In the genomic region with DNA sequence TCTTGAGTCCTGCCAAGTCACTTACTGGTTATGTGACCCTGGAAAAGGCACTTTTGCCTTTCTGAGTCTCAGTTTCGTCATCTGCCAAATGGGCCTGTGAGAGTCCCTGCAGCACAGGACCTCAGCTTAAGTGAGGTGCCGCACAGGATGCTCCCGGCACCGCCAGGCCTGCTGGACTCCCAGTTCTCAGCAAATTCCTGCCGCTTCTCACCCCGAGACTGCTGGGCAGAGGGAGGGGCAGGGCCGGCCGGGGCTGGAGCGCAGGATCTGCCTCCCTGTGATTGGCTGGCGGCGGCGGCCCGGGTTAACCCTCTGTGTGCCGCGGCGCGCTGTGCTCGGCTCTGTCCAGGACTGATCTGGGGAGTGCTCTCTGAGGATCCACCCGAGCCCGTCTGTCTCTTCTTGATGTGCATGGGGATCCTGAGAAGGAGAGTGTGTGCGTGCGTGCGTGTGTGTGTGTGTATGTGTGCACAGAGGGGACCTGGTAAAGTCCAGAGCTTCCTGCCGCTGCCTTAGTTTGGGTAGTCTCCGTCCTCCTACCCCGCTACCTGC, we compare ENCODE assay signal across 1 cellular context.
TF ChIP-seq lines count a peak whose summit lies in the region.

No MANE protein-coding gene starts in this region.

TF ChIP-seq in HepG2, 621 proteins besides CTCF, POLR2A, EP300 and RAD21 (continues in another document):
- TF ChIP-seq, protein P1, sequence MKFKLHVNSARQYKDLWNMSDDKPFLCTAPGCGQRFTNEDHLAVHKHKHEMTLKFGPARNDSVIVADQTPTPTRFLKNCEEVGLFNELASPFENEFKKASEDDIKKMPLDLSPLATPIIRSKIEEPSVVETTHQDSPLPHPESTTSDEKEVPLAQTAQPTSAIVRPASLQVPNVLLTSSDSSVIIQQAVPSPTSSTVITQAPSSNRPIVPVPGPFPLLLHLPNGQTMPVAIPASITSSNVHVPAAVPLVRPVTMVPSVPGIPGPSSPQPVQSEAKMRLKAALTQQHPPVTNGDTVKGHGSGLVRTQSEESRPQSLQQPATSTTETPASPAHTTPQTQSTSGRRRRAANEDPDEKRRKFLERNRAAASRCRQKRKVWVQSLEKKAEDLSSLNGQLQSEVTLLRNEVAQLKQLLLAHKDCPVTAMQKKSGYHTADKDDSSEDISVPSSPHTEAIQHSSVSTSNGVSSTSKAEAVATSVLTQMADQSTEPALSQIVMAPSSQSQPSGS (CRISPR knock-in tag; IDR thresholded peaks at IDR 0.05), result 0 out of 2 replicates have a peak, but pooled peaks have one; percentile 9
- no peak for TF ChIP-seq TCF7 (IDR thresholded peaks at IDR 0.05; ENCODE audit: low read depth)
- TF ChIP-seq, protein P2, sequence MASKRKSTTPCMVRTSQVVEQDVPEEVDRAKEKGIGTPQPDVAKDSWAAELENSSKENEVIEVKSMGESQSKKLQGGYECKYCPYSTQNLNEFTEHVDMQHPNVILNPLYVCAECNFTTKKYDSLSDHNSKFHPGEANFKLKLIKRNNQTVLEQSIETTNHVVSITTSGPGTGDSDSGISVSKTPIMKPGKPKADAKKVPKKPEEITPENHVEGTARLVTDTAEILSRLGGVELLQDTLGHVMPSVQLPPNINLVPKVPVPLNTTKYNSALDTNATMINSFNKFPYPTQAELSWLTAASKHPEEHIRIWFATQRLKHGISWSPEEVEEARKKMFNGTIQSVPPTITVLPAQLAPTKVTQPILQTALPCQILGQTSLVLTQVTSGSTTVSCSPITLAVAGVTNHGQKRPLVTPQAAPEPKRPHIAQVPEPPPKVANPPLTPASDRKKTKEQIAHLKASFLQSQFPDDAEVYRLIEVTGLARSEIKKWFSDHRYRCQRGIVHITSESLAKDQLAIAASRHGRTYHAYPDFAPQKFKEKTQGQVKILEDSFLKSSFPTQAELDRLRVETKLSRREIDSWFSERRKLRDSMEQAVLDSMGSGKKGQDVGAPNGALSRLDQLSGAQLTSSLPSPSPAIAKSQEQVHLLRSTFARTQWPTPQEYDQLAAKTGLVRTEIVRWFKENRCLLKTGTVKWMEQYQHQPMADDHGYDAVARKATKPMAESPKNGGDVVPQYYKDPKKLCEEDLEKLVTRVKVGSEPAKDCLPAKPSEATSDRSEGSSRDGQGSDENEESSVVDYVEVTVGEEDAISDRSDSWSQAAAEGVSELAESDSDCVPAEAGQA (IDR thresholded peaks at IDR 0.05; ENCODE audit: low read depth), result no peak
- TF ChIP-seq, protein P2 (CRISPR knock-in tag; IDR thresholded peaks at IDR 0.05; ENCODE audit: borderline replicate concordance), result no peak
- TF ChIP-seq, protein P3, sequence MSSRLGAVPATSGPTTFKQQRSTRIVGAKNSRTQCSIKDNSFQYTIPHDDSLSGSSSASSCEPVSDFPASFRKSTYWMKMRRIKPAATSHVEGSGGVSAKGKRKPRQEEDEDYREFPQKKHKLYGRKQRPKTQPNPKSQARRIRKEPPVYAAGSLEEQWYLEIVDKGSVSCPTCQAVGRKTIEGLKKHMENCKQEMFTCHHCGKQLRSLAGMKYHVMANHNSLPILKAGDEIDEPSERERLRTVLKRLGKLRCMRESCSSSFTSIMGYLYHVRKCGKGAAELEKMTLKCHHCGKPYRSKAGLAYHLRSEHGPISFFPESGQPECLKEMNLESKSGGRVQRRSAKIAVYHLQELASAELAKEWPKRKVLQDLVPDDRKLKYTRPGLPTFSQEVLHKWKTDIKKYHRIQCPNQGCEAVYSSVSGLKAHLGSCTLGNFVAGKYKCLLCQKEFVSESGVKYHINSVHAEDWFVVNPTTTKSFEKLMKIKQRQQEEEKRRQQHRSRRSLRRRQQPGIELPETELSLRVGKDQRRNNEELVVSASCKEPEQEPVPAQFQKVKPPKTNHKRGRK (CRISPR knock-in tag; IDR thresholded peaks at IDR 0.05), result no peak
- no peak for TF ChIP-seq SRSF9 (IDR thresholded peaks at IDR 0.05; ENCODE audit: borderline replicate concordance, insufficient read depth, low read depth, low read length, poor library complexity, severe bottlenecking)
- no peak for TF ChIP-seq ZNF549 (CRISPR knock-in tag; IDR thresholded peaks at IDR 0.05)
- TF ChIP-seq YEATS2 (CRISPR knock-in tag; IDR thresholded peaks at IDR 0.05; ENCODE audit: borderline replicate concordance), result peak; percentile 51; the same call in 1 of the 2 replicates
- peak; percentile 79 for TF ChIP-seq ZNF263 (CRISPR knock-in tag; IDR thresholded peaks at IDR 0.05)
- peak; percentile 25; the same call in 1 of the 2 replicates for TF ChIP-seq ZNF768 (CRISPR knock-in tag; IDR thresholded peaks at IDR 0.05)
- TF ChIP-seq CAMTA2 (CRISPR knock-in tag; IDR thresholded peaks at IDR 0.05; ENCODE audit: borderline replicate concordance), result no peak
- peak; percentile 78; the same call in 1 of the 2 replicates for TF ChIP-seq ZNF24 (IDR thresholded peaks at IDR 0.05)
- no peak for TF ChIP-seq ZNF713 (CRISPR knock-in tag; IDR thresholded peaks at IDR 0.05)
- no peak for TF ChIP-seq ZBTB21 (CRISPR knock-in tag; IDR thresholded peaks at IDR 0.05)
- TF ChIP-seq ZNF335 (CRISPR knock-in tag; IDR thresholded peaks at IDR 0.05), result 0 out of 2 replicates have a peak, but pooled peaks have one; percentile 11
- TF ChIP-seq, protein P4, sequence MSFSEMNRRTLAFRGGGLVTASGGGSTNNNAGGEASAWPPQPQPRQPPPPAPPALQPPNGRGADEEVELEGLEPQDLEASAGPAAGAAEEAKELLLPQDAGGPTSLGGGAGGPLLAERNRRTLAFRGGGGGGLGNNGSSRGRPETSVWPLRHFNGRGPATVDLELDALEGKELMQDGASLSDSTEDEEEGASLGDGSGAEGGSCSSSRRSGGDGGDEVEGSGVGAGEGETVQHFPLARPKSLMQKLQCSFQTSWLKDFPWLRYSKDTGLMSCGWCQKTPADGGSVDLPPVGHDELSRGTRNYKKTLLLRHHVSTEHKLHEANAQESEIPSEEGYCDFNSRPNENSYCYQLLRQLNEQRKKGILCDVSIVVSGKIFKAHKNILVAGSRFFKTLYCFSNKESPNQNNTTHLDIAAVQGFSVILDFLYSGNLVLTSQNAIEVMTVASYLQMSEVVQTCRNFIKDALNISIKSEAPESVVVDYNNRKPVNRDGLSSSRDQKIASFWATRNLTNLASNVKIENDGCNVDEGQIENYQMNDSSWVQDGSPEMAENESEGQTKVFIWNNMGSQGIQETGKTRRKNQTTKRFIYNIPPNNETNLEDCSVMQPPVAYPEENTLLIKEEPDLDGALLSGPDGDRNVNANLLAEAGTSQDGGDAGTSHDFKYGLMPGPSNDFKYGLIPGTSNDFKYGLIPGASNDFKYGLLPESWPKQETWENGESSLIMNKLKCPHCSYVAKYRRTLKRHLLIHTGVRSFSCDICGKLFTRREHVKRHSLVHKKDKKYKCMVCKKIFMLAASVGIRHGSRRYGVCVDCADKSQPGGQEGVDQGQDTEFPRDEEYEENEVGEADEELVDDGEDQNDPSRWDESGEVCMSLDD (CRISPR knock-in tag; IDR thresholded peaks at IDR 0.05; ENCODE audit: borderline replicate concordance), result no peak
- TF ChIP-seq, protein P5, sequence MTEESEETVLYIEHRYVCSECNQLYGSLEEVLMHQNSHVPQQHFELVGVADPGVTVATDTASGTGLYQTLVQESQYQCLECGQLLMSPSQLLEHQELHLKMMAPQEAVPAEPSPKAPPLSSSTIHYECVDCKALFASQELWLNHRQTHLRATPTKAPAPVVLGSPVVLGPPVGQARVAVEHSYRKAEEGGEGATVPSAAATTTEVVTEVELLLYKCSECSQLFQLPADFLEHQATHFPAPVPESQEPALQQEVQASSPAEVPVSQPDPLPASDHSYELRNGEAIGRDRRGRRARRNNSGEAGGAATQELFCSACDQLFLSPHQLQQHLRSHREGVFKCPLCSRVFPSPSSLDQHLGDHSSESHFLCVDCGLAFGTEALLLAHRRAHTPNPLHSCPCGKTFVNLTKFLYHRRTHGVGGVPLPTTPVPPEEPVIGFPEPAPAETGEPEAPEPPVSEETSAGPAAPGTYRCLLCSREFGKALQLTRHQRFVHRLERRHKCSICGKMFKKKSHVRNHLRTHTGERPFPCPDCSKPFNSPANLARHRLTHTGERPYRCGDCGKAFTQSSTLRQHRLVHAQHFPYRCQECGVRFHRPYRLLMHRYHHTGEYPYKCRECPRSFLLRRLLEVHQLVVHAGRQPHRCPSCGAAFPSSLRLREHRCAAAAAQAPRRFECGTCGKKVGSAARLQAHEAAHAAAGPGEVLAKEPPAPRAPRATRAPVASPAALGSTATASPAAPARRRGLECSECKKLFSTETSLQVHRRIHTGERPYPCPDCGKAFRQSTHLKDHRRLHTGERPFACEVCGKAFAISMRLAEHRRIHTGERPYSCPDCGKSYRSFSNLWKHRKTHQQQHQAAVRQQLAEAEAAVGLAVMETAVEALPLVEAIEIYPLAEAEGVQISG (CRISPR knock-in tag; IDR thresholded peaks at IDR 0.05), result no peak
- no peak for TF ChIP-seq ZSCAN20 (CRISPR knock-in tag; IDR thresholded peaks at IDR 0.05; ENCODE audit: borderline replicate concordance)
- TF ChIP-seq NFYB (CRISPR knock-in tag; IDR thresholded peaks at IDR 0.05), result peak; percentile 56
- no peak for TF ChIP-seq ZNF33B (CRISPR knock-in tag; IDR thresholded peaks at IDR 0.05)
- peak; percentile 86 for TF ChIP-seq ZNF543 (CRISPR knock-in tag; IDR thresholded peaks at IDR 0.05)
- no peak for TF ChIP-seq FOXO1 (CRISPR knock-in tag; IDR thresholded peaks at IDR 0.05)
- TF ChIP-seq, protein P6, sequence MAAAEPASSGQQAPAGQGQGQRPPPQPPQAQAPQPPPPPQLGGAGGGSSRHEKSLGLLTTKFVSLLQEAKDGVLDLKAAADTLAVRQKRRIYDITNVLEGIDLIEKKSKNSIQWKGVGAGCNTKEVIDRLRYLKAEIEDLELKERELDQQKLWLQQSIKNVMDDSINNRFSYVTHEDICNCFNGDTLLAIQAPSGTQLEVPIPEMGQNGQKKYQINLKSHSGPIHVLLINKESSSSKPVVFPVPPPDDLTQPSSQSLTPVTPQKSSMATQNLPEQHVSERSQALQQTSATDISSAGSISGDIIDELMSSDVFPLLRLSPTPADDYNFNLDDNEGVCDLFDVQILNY (CRISPR knock-in tag; conservative IDR thresholded peaks at IDR 0.05), result no peak
- TF ChIP-seq, protein P7, sequence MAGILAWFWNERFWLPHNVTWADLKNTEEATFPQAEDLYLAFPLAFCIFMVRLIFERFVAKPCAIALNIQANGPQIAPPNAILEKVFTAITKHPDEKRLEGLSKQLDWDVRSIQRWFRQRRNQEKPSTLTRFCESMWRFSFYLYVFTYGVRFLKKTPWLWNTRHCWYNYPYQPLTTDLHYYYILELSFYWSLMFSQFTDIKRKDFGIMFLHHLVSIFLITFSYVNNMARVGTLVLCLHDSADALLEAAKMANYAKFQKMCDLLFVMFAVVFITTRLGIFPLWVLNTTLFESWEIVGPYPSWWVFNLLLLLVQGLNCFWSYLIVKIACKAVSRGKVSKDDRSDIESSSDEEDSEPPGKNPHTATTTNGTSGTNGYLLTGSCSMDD (CRISPR knock-in tag; IDR thresholded peaks at IDR 0.05), result no peak
- no peak for TF ChIP-seq ZNF326 (CRISPR knock-in tag; IDR thresholded peaks at IDR 0.05; ENCODE audit: borderline replicate concordance)
- TF ChIP-seq, protein P8, sequence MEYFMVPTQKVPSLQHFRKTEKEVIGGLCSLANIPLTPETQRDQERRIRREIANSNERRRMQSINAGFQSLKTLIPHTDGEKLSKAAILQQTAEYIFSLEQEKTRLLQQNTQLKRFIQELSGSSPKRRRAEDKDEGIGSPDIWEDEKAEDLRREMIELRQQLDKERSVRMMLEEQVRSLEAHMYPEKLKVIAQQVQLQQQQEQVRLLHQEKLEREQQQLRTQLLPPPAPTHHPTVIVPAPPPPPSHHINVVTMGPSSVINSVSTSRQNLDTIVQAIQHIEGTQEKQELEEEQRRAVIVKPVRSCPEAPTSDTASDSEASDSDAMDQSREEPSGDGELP (IDR thresholded peaks at IDR 0.05; ENCODE audit: borderline replicate concordance, low read depth), result 0 out of 2 replicates have a peak, but pooled peaks have one; percentile 9
- TF ChIP-seq ZNF629 (CRISPR knock-in tag; conservative IDR thresholded peaks at IDR 0.05), result peak; percentile 98
- TF ChIP-seq ZNF510 (CRISPR knock-in tag; IDR thresholded peaks at IDR 0.05; ENCODE audit: low read depth), result no peak
- no peak for TF ChIP-seq HMG20A (CRISPR knock-in tag; IDR thresholded peaks at IDR 0.05; ENCODE audit: borderline replicate concordance)
- peak; percentile 47; the same call in 1 of the 2 replicates for TF ChIP-seq ZMYM2 (CRISPR knock-in tag; IDR thresholded peaks at IDR 0.05)
- TF ChIP-seq KLF11 (CRISPR knock-in tag; IDR thresholded peaks at IDR 0.05), result no peak
- TF ChIP-seq, protein P9, sequence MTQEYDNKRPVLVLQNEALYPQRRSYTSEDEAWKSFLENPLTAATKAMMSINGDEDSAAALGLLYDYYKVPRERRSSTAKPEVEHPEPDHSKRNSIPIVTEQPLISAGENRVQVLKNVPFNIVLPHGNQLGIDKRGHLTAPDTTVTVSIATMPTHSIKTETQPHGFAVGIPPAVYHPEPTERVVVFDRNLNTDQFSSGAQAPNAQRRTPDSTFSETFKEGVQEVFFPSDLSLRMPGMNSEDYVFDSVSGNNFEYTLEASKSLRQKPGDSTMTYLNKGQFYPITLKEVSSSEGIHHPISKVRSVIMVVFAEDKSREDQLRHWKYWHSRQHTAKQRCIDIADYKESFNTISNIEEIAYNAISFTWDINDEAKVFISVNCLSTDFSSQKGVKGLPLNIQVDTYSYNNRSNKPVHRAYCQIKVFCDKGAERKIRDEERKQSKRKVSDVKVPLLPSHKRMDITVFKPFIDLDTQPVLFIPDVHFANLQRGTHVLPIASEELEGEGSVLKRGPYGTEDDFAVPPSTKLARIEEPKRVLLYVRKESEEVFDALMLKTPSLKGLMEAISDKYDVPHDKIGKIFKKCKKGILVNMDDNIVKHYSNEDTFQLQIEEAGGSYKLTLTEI (CRISPR knock-in tag; conservative IDR thresholded peaks at IDR 0.05), result no peak
- no peak for TF ChIP-seq NFATC3 (CRISPR knock-in tag; IDR thresholded peaks at IDR 0.05)
- peak; percentile 11; the same call in 1 of the 2 replicates for TF ChIP-seq IRF2 (CRISPR knock-in tag; IDR thresholded peaks at IDR 0.05)
- TF ChIP-seq, protein P10, sequence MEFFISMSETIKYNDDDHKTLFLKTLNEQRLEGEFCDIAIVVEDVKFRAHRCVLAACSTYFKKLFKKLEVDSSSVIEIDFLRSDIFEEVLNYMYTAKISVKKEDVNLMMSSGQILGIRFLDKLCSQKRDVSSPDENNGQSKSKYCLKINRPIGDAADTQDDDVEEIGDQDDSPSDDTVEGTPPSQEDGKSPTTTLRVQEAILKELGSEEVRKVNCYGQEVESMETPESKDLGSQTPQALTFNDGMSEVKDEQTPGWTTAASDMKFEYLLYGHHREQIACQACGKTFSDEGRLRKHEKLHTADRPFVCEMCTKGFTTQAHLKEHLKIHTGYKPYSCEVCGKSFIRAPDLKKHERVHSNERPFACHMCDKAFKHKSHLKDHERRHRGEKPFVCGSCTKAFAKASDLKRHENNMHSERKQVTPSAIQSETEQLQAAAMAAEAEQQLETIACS (CRISPR knock-in tag; IDR thresholded peaks at IDR 0.05), result no peak
